In the genomic region with DNA sequence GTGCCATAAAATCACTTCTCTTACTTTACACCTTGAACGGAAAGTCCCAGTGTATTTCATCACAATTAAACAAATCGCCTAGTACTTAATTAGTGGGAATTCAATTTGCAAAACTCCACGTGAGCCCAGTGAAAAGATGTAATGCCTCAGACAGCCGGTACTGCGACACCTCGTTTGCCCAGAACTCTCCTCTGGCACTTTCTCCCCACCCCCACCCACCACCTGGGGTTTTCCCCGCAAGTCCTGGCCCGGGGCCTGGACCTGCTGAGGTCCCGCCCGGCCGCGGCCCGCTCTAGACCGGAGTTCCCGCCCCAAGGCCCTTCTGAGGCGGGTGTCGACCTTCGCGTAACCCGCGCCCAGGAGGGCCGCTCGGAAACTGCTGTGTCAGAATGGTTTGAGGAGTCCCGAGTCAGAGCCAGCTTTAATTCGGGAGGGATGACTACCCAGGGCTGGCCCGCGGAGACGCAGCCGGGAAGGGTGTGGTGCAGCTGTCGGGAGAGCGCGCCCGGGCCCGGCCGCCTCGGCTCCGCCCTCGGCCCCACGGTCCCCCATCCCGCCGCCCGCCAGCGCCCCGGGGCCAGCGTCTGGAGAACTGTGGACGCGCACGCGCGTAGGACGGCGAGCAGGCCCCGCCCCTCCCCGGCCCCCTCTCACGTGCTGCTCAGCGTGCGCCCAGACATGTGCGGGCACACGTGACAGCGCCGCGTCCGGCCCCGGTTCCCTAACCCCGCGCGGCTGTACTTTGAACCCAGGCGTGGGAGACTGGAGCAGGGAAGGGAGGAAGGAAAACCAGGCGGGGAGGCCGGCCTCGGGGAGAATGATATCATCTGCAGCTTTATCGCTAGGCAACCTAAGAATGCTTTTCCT, we compare ENCODE assay signal across 1 cellular context.
TF ChIP-seq lines count a peak whose summit lies in the region.

No MANE protein-coding gene starts in this region.

TF ChIP-seq in K562, 482 proteins besides CTCF, POLR2A, EP300 and RAD21 (continued from another document and continues in another):
- TF ChIP-seq, protein P1, sequence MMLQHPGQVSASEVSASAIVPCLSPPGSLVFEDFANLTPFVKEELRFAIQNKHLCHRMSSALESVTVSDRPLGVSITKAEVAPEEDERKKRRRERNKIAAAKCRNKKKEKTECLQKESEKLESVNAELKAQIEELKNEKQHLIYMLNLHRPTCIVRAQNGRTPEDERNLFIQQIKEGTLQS (IDR thresholded peaks at IDR 0.05): peak; percentile 57; the same call in 1 of the 2 replicates
- TF ChIP-seq, protein P1 (CRISPR knock-in tag; conservative IDR thresholded peaks at IDR 0.05): no peak
- TF ChIP-seq, protein P2, sequence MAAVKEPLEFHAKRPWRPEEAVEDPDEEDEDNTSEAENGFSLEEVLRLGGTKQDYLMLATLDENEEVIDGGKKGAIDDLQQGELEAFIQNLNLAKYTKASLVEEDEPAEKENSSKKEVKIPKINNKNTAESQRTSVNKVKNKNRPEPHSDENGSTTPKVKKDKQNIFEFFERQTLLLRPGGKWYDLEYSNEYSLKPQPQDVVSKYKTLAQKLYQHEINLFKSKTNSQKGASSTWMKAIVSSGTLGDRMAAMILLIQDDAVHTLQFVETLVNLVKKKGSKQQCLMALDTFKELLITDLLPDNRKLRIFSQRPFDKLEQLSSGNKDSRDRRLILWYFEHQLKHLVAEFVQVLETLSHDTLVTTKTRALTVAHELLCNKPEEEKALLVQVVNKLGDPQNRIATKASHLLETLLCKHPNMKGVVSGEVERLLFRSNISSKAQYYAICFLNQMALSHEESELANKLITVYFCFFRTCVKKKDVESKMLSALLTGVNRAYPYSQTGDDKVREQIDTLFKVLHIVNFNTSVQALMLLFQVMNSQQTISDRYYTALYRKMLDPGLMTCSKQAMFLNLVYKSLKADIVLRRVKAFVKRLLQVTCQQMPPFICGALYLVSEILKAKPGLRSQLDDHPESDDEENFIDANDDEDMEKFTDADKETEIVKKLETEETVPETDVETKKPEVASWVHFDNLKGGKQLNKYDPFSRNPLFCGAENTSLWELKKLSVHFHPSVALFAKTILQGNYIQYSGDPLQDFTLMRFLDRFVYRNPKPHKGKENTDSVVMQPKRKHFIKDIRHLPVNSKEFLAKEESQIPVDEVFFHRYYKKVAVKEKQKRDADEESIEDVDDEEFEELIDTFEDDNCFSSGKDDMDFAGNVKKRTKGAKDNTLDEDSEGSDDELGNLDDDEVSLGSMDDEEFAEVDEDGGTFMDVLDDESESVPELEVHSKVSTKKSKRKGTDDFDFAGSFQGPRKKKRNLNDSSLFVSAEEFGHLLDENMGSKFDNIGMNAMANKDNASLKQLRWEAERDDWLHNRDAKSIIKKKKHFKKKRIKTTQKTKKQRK (IDR thresholded peaks at IDR 0.05; ENCODE audit: borderline replicate concordance, low read depth, low read length): no peak
- TF ChIP-seq, protein P3, sequence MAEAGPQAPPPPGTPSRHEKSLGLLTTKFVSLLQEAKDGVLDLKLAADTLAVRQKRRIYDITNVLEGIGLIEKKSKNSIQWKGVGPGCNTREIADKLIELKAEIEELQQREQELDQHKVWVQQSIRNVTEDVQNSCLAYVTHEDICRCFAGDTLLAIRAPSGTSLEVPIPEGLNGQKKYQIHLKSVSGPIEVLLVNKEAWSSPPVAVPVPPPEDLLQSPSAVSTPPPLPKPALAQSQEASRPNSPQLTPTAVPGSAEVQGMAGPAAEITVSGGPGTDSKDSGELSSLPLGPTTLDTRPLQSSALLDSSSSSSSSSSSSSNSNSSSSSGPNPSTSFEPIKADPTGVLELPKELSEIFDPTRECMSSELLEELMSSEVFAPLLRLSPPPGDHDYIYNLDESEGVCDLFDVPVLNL (CRISPR knock-in tag; IDR thresholded peaks at IDR 0.05; ENCODE audit: low read depth): no peak
- TF ChIP-seq TAF1 (IDR thresholded peaks at IDR 0.05; ENCODE audit: control insufficient read depth, extremely low read depth, insufficient read depth, low read length, severe bottlenecking): peak; percentile 27
- TF ChIP-seq, protein P4, sequence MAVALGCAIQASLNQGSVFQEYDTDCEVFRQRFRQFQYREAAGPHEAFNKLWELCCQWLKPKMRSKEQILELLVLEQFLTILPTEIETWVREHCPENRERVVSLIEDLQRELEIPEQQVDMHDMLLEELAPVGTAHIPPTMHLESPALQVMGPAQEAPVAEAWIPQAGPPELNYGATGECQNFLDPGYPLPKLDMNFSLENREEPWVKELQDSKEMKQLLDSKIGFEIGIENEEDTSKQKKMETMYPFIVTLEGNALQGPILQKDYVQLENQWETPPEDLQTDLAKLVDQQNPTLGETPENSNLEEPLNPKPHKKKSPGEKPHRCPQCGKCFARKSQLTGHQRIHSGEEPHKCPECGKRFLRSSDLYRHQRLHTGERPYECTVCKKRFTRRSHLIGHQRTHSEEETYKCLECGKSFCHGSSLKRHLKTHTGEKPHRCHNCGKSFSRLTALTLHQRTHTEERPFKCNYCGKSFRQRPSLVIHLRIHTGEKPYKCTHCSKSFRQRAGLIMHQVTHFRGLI (CRISPR knock-in tag; IDR thresholded peaks at IDR 0.05): no peak
- no peak for TF ChIP-seq ZNF12 (CRISPR knock-in tag; IDR thresholded peaks at IDR 0.05)
- TF ChIP-seq BRD4 (IDR thresholded peaks at IDR 0.05): 0 out of 2 replicates have a peak, but pooled peaks have one; percentile 21
- TF ChIP-seq, protein P5, sequence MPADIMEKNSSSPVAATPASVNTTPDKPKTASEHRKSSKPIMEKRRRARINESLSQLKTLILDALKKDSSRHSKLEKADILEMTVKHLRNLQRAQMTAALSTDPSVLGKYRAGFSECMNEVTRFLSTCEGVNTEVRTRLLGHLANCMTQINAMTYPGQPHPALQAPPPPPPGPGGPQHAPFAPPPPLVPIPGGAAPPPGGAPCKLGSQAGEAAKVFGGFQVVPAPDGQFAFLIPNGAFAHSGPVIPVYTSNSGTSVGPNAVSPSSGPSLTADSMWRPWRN (IDR thresholded peaks at IDR 0.05; ENCODE audit: low read depth): no peak
- TF ChIP-seq, protein P6, sequence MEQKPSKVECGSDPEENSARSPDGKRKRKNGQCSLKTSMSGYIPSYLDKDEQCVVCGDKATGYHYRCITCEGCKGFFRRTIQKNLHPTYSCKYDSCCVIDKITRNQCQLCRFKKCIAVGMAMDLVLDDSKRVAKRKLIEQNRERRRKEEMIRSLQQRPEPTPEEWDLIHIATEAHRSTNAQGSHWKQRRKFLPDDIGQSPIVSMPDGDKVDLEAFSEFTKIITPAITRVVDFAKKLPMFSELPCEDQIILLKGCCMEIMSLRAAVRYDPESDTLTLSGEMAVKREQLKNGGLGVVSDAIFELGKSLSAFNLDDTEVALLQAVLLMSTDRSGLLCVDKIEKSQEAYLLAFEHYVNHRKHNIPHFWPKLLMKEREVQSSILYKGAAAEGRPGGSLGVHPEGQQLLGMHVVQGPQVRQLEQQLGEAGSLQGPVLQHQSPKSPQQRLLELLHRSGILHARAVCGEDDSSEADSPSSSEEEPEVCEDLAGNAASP (IDR thresholded peaks at IDR 0.05): no peak
- peak in 1 of 2 experiments; percentile 63; a peak in 1 of 4 replicates for TF ChIP-seq HDAC1 (IDR thresholded peaks at IDR 0.05)
- TF ChIP-seq, protein P7, sequence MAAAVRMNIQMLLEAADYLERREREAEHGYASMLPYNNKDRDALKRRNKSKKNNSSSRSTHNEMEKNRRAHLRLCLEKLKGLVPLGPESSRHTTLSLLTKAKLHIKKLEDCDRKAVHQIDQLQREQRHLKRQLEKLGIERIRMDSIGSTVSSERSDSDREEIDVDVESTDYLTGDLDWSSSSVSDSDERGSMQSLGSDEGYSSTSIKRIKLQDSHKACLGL (CRISPR knock-in tag; IDR thresholded peaks at IDR 0.05; ENCODE audit: borderline replicate concordance, poor library complexity, severe bottlenecking): no peak
- no peak for TF ChIP-seq NR2C2 (CRISPR knock-in tag; IDR thresholded peaks at IDR 0.05)
- TF ChIP-seq NR2C2 (tag; IDR thresholded peaks at IDR 0.05): peak; percentile 87
- TF ChIP-seq CREB1 (IDR thresholded peaks at IDR 0.05): no peak
- TF ChIP-seq CREB1 (CRISPR knock-in tag; IDR thresholded peaks at IDR 0.05): peak; percentile 50
- TF ChIP-seq ZFP1 (CRISPR knock-in tag; IDR thresholded peaks at IDR 0.05): no peak
- TF ChIP-seq RHOXF2B (CRISPR knock-in tag; conservative IDR thresholded peaks at IDR 0.05): no peak
- TF ChIP-seq WHSC1 (IDR thresholded peaks at IDR 0.05; ENCODE audit: low read length): no peak
- TF ChIP-seq CBFA2T3 (IDR thresholded peaks at IDR 0.05): 0 out of 2 replicates have a peak, but pooled peaks have one; percentile 12
- TF ChIP-seq ZNF668 (CRISPR knock-in tag; IDR thresholded peaks at IDR 0.05): no peak
- TF ChIP-seq EZH2 (IDR thresholded peaks at IDR 0.05; ENCODE audit: borderline replicate concordance, low read depth, low read length): no peak
- TF ChIP-seq, protein P8, sequence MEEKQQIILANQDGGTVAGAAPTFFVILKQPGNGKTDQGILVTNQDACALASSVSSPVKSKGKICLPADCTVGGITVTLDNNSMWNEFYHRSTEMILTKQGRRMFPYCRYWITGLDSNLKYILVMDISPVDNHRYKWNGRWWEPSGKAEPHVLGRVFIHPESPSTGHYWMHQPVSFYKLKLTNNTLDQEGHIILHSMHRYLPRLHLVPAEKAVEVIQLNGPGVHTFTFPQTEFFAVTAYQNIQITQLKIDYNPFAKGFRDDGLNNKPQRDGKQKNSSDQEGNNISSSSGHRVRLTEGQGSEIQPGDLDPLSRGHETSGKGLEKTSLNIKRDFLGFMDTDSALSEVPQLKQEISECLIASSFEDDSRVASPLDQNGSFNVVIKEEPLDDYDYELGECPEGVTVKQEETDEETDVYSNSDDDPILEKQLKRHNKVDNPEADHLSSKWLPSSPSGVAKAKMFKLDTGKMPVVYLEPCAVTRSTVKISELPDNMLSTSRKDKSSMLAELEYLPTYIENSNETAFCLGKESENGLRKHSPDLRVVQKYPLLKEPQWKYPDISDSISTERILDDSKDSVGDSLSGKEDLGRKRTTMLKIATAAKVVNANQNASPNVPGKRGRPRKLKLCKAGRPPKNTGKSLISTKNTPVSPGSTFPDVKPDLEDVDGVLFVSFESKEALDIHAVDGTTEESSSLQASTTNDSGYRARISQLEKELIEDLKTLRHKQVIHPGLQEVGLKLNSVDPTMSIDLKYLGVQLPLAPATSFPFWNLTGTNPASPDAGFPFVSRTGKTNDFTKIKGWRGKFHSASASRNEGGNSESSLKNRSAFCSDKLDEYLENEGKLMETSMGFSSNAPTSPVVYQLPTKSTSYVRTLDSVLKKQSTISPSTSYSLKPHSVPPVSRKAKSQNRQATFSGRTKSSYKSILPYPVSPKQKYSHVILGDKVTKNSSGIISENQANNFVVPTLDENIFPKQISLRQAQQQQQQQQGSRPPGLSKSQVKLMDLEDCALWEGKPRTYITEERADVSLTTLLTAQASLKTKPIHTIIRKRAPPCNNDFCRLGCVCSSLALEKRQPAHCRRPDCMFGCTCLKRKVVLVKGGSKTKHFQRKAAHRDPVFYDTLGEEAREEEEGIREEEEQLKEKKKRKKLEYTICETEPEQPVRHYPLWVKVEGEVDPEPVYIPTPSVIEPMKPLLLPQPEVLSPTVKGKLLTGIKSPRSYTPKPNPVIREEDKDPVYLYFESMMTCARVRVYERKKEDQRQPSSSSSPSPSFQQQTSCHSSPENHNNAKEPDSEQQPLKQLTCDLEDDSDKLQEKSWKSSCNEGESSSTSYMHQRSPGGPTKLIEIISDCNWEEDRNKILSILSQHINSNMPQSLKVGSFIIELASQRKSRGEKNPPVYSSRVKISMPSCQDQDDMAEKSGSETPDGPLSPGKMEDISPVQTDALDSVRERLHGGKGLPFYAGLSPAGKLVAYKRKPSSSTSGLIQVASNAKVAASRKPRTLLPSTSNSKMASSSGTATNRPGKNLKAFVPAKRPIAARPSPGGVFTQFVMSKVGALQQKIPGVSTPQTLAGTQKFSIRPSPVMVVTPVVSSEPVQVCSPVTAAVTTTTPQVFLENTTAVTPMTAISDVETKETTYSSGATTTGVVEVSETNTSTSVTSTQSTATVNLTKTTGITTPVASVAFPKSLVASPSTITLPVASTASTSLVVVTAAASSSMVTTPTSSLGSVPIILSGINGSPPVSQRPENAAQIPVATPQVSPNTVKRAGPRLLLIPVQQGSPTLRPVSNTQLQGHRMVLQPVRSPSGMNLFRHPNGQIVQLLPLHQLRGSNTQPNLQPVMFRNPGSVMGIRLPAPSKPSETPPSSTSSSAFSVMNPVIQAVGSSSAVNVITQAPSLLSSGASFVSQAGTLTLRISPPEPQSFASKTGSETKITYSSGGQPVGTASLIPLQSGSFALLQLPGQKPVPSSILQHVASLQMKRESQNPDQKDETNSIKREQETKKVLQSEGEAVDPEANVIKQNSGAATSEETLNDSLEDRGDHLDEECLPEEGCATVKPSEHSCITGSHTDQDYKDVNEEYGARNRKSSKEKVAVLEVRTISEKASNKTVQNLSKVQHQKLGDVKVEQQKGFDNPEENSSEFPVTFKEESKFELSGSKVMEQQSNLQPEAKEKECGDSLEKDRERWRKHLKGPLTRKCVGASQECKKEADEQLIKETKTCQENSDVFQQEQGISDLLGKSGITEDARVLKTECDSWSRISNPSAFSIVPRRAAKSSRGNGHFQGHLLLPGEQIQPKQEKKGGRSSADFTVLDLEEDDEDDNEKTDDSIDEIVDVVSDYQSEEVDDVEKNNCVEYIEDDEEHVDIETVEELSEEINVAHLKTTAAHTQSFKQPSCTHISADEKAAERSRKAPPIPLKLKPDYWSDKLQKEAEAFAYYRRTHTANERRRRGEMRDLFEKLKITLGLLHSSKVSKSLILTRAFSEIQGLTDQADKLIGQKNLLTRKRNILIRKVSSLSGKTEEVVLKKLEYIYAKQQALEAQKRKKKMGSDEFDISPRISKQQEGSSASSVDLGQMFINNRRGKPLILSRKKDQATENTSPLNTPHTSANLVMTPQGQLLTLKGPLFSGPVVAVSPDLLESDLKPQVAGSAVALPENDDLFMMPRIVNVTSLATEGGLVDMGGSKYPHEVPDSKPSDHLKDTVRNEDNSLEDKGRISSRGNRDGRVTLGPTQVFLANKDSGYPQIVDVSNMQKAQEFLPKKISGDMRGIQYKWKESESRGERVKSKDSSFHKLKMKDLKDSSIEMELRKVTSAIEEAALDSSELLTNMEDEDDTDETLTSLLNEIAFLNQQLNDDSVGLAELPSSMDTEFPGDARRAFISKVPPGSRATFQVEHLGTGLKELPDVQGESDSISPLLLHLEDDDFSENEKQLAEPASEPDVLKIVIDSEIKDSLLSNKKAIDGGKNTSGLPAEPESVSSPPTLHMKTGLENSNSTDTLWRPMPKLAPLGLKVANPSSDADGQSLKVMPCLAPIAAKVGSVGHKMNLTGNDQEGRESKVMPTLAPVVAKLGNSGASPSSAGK (IDR thresholded peaks at IDR 0.05): peak; percentile 90
- peak; percentile 58 for TF ChIP-seq SP1 (CRISPR knock-in tag; IDR thresholded peaks at IDR 0.05)
- 0 out of 2 replicates have a peak, but pooled peaks have one; percentile 4 for TF ChIP-seq OTX1 (CRISPR knock-in tag; IDR thresholded peaks at IDR 0.05)
- TF ChIP-seq E2F3 (CRISPR knock-in tag; IDR thresholded peaks at IDR 0.05): no peak
- peak; percentile 73; the same call in 1 of the 2 replicates for TF ChIP-seq LEF1 (IDR thresholded peaks at IDR 0.05)
- TF ChIP-seq ATF1 (CRISPR knock-in tag; IDR thresholded peaks at IDR 0.05): no peak
- peak; percentile 24; the same call in 1 of the 2 replicates for TF ChIP-seq ATF1 (tag; IDR thresholded peaks at IDR 0.05)
- TF ChIP-seq NUFIP1 (IDR thresholded peaks at IDR 0.05; ENCODE audit: partially characterized antibody): no peak
- TF ChIP-seq SNIP1 (IDR thresholded peaks at IDR 0.05; ENCODE audit: low read depth): no peak
- TF ChIP-seq, protein P9, sequence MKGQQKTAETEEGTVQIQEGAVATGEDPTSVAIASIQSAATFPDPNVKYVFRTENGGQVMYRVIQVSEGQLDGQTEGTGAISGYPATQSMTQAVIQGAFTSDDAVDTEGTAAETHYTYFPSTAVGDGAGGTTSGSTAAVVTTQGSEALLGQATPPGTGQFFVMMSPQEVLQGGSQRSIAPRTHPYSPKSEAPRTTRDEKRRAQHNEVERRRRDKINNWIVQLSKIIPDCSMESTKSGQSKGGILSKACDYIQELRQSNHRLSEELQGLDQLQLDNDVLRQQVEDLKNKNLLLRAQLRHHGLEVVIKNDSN (CRISPR knock-in tag; IDR thresholded peaks at IDR 0.05): peak; percentile 93
- peak; percentile 84 for TF ChIP-seq ZFX (CRISPR knock-in tag; IDR thresholded peaks at IDR 0.05)
